In genomic region chr11:72958790-72959189, GRCh38 we compare ENCODE assay signal across 22 cellular contexts.
"Had no signal": no experiment of that assay in that cellular context is flagged by ENCODE, and none has a peak within 500 bp of the region (broad histone marks: within the 10 kb centered on the region; RNA-seq: fewer than 3 reads in every experiment).

No MANE protein-coding gene starts in this region.

- H3K9me3 ChIP-seq: body of pancreas, Peyer's patch, SJSA1 had no signal

- H3K27me3 ChIP-seq: body of pancreas, Peyer's patch, SJSA1 had no signal

- DNase-seq: activated CD4-positive, alpha-beta T cell treated with anti-CD3 and anti-CD28 coated beads for 4 hours; activated CD8-positive, alpha-beta memory T cell treated with anti-CD3 and anti-CD28 coated beads, Interleukin-2, amount 50 U/mL, for 4 hours; activated CD8-positive, alpha-beta T cell treated with anti-CD3 and anti-CD28 coated beads for 36 hours; activated naive CD4-positive, alpha-beta T cell treated with anti-CD3 and anti-CD28 coated beads, Interleukin-2, amount 50 U/mL, for 16 hours; aorta; body of pancreas; Karpas-422; MM.1S; NCI-H1105; NCI-H1436 treated with DMSO at 0.1 percent for 48 hours; NCI-H187; NCI-H2081; NCI-H510A treated with DMSO at 0.1 percent for 48 hours; NCI-H69; NK-92 treated with Interleukin-12 subunit alpha and Interleukin-12 subunit beta, amount 100 ng/mL, for 24 hours; OCI-M1; Peyer's patch; SHP77 had no signal

- H3K27ac Mint-ChIP-seq: activated CD8-positive, alpha-beta T cell treated with anti-CD3 and anti-CD28 coated beads for 36 hours had no signal

- ATAC-seq: activated CD4-positive, CD25-positive, alpha-beta regulatory T cell treated with anti-CD3 and anti-CD28 coated beads, Interleukin-2, amount 50 U/mL, for 24 hours; activated CD8-positive, alpha-beta T cell treated with anti-CD3 and anti-CD28 coated beads for 36 hours; body of pancreas had no signal

- H3K27me3 Mint-ChIP-seq: activated CD8-positive, alpha-beta T cell treated with anti-CD3 and anti-CD28 coated beads for 36 hours; central memory CD8-positive, alpha-beta T cell had no signal

- H3K4me1 ChIP-seq: body of pancreas, Peyer's patch, SJSA1 had no signal

- H3K36me3 ChIP-seq: Peyer's patch, SJSA1 had no signal

- H3K4me3 Mint-ChIP-seq: activated CD8-positive, alpha-beta T cell treated with anti-CD3 and anti-CD28 coated beads for 36 hours; central memory CD8-positive, alpha-beta T cell; T-helper 1 cell treated with Interleukin-12 subunit alpha and Interleukin-12 subunit beta and Interleukin-4 antibody, amounts not matched to agents 30 μg/mL and 1 μg/mL, for 36 hours had no signal

- H3K4me3 ChIP-seq: body of pancreas, Peyer's patch, SJSA1 had no signal

- H3K27ac ChIP-seq: body of pancreas, Peyer's patch, SJSA1 had no signal

- H3K9me3 Mint-ChIP-seq: central memory CD8-positive, alpha-beta T cell had no signal
